ENCODE assay signal across 16 cellular contexts in genomic region chr21:17930102-17930501, GRCh38.
DNase-seq lines count a peak whose midpoint lies in the region; TF ChIP-seq lines count a peak whose summit lies in the region.
"Had no signal": no experiment of that assay in that cellular context is flagged by ENCODE, and none has a peak within 500 bp of the region (broad histone marks: within the 10 kb centered on the region; RNA-seq: fewer than 3 reads in every experiment).

No MANE protein-coding gene starts in this region.

- no peak overlapping the region for H4K5ac ChIP-seq in mesendoderm (ENCODE audit: low read length)

- no peak overlapping the region for H3K4me3 ChIP-seq in NT2/D1 (ENCODE audit: insufficient read length, low read depth)
- H3K4me3 ChIP-seq in mesendoderm (ENCODE audit: low read length): no peak overlapping the region
- H3K4me3 ChIP-seq in stomach: no peak overlapping the region
- H3K4me3 ChIP-seq: GM23248, Peyer's patch had no signal

- no peak overlapping the region for H3K56ac ChIP-seq in mesendoderm (ENCODE audit: low read length)

- no peak for TF ChIP-seq EP300 in stomach (IDR thresholded peaks at IDR 0.05)

- H3K23ac ChIP-seq in mesendoderm (ENCODE audit: low read length): no peak overlapping the region

- H2BK15ac ChIP-seq in mesendoderm (replicated peaks; ENCODE audit: low read depth): no peak overlapping the region

- no peak overlapping the region for H2BK5ac ChIP-seq in mesendoderm (ENCODE audit: low read length)

- peak; percentile 3 for DNase-seq in DMS 273 (lab: John Stamatoyannopoulos, UW; ENCODE audit: unreplicated experiment)
- DNase-seq in DMS 273 treated with DMSO at 0.1 percent for 48 hours (lab: John Stamatoyannopoulos, UW): no peak
- DNase-seq in ELF-1 (ENCODE audit: low read depth, low spot score): peak; percentile 88
- no peak for DNase-seq in NT2/D1 (ENCODE audit: low read depth, low spot score)
- DNase-seq in mesendoderm: peak; percentile 26
- no peak for DNase-seq in stomach
- no peak for DNase-seq in D341Med (ENCODE audit: low spot score)
- DNase-seq in HT-29 (ENCODE audit: low spot score): no peak
- DNase-seq: CD4-positive, alpha-beta T cell; GM23248; KG1; NCI-H146; NCI-H2029 treated with DMSO at 0.1 percent for 48 hours; NCI-H510A treated with DMSO at 0.1 percent for 48 hours; Peyer's patch had no signal

- H3K9me3 ChIP-seq in NT2/D1 (ENCODE audit: insufficient read depth, low read length) (peaks cover 10% of the 10 kb centered on the region), stomach (no peaks in the 10 kb centered on the region)
- H3K9me3 ChIP-seq: Peyer's patch had no signal

- no peak overlapping the region for H4K8ac ChIP-seq in mesendoderm (ENCODE audit: low read depth, low read length)

- intact Hi-C loops in stomach (cut with DNase I; ENCODE audit: low total_unique reads): no loop called here

- no peak for TF ChIP-seq CTCF in stomach (IDR thresholded peaks at IDR 0.05)

- no peak overlapping the region for H3K18ac ChIP-seq in mesendoderm (ENCODE audit: low read length)

- H3K4ac ChIP-seq in mesendoderm (ENCODE audit: low read depth, low read length): no peak overlapping the region

- H3K4me2 ChIP-seq in mesendoderm (ENCODE audit: low read length): no peak overlapping the region

- H3K27me3 ChIP-seq in NT2/D1 (ENCODE audit: insufficient read depth, insufficient read length) (no peaks in the 10 kb centered on the region), mesendoderm (ENCODE audit: insufficient read depth, low read length, poor library complexity) (no peaks in the 10 kb centered on the region), stomach (no peaks in the 10 kb centered on the region)
- H3K27me3 ChIP-seq: Peyer's patch had no signal

- H3K27ac ChIP-seq in mesendoderm (ENCODE audit: low read depth, low read length) (no peak overlapping the region), stomach (no peak overlapping the region)
- H3K27ac ChIP-seq: 22Rv1, GM23248, Peyer's patch had no signal

- no peak for TF ChIP-seq POLR2A in stomach (IDR thresholded peaks at IDR 0.05)

- no peaks in the 10 kb centered on the region for H3K79me2 ChIP-seq in mesendoderm (ENCODE audit: control insufficient read depth, insufficient read depth, low read length)

- H3K9ac ChIP-seq in NT2/D1 (ENCODE audit: insufficient read length, low read depth) (peak overlapping the region; percentile 12), mesendoderm (ENCODE audit: low read length) (no peak overlapping the region)
- H3K9ac ChIP-seq: GM23248 had no signal

- no peaks in the 10 kb centered on the region for H3K79me1 ChIP-seq in mesendoderm (ENCODE audit: low read length)

- H3K36me3 ChIP-seq in NT2/D1 (ENCODE audit: insufficient read depth, insufficient read length, low read length): no peaks in the 10 kb centered on the region
- no peaks in the 10 kb centered on the region for H3K36me3 ChIP-seq in mesendoderm (ENCODE audit: control insufficient read depth, insufficient read depth, low read length)
- no peaks in the 10 kb centered on the region for H3K36me3 ChIP-seq in stomach
- H3K36me3 ChIP-seq: Peyer's patch had no signal

- H2AK5ac ChIP-seq in mesendoderm (ENCODE audit: low read length): no peak overlapping the region

- no CpG with 5 or more reads among the region's 1 CpG for WGBS in mesendoderm (ENCODE audit: extremely low coverage, insufficient coverage, low lambda C conversion rate)
- WGBS in stomach, 5 donors: 92 to 100% (median 100%) methylated on average over 1 of the region's 1 CpG

- no peak overlapping the region for H2BK120ac ChIP-seq in mesendoderm (ENCODE audit: low read depth, low read length)

- H3K4me1 ChIP-seq in NT2/D1 (ENCODE audit: insufficient read depth, insufficient read length) (peaks cover 8% of the 10 kb centered on the region), mesendoderm (ENCODE audit: control insufficient read depth, low read depth, low read length) (no peaks in the 10 kb centered on the region), stomach (no peaks in the 10 kb centered on the region)
- H3K4me1 ChIP-seq: Peyer's patch had no signal

Comparison
In these comparisons a context has a peak if more than half of its experiments do, and no peak if none do; other contexts are left out.
1. DNase-seq: peak in DMS 273 (single experiment), ELF-1 (single experiment) and mesendoderm (single experiment); none in DMS 273 treated with DMSO at 0.1 percent for 48 hours (single experiment), NT2/D1 (single experiment), stomach (single experiment), D341Med (single experiment) and HT-29 (single experiment).